11 cellular contexts compared by ENCODE assay signal in the genomic region with DNA sequence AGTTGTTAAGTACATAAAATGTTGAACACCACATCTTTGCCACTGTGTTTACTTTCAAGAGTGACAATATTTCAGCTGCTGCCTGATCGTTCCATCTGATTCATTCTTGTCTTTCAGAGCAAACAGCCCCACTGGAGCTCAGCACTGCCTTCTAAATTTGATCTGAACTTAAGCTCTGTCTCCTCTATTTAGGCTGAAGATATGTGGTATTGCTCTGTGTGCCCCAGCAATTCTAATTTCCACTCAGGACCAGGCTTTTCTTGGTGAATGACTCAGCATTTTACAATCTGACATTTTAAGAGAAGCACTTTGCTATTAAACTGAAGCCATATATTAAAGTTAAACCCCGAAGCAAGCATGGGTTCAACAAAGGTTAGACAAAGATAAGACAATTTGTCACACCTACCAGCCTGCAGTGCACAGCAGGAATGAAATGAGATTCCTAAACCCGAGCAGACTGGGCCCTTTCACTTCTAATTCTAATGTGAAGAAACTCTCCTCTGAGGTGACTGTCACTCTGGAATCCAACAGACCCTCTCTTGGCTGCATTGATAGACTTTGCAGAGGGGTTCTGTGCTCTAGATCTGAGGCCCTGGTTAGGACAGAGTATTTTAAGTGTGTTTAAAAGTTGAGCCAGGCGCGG. TPM values are rescaled to one million over a fixed set of nuclear protein-coding genes. Genes with fewer than 3 reads are reported as not detected.
A peak's percentile ranks its signal among the peaks of the same experiment; 100 is the strongest.
DNase-seq lines count a peak whose midpoint lies in the region; ATAC-seq and TF ChIP-seq lines count a peak whose summit lies in the region.
"Had no signal": no experiment of that assay in that cellular context is flagged by ENCODE, and none has a peak within 500 bp of the region (broad histone marks: within the 10 kb centered on the region; RNA-seq: fewer than 3 reads in every experiment).

No MANE protein-coding gene starts in this region.

- H3K4me3 Mint-ChIP-seq in activated naive CD8-positive, alpha-beta T cell treated with anti-CD3 and anti-CD28 coated beads for 36 hours = no peak overlapping the region
- H3K4me3 Mint-ChIP-seq: activated naive CD4-positive, alpha-beta T cell treated with anti-CD3 and anti-CD28 coated beads for 36 hours had no signal

- no peak for TF ChIP-seq EP300 in gastroesophageal sphincter (IDR thresholded peaks at IDR 0.05)

- H3K4me1 ChIP-seq in gastroesophageal sphincter = peaks cover 3 to 29% (median 4%) of the 10 kb centered on the region in 3 donors
- peaks cover 21 to 53% of the 10 kb centered on the region in 2 donors for H3K4me1 ChIP-seq in thoracic aorta (ENCODE audit: control insufficient read depth in 1 of 2, low read depth in 2 of 2)

- H3K27me3 Mint-ChIP-seq in activated naive CD8-positive, alpha-beta T cell treated with anti-CD3 and anti-CD28 coated beads for 36 hours = no peaks in the 10 kb centered on the region

- H3K4me2 ChIP-seq in SU-DHL-6 (ENCODE audit: low read depth, low read length, poor library complexity, severe bottlenecking) = no peak overlapping the region

- no peaks in the 10 kb centered on the region for H3F3A ChIP-seq in SU-DHL-6 (ENCODE audit: insufficient read depth)

- 20 to 24% methylated on average over 2 to 3 of the region's 5 CpGs for WGBS in gastroesophageal sphincter (ENCODE audit: low coverage in 1 of 2), 2 donors

- H3K9ac ChIP-seq in SU-DHL-6 (ENCODE audit: low read length) = no peak overlapping the region

- TF ChIP-seq CTCF in SU-DHL-6 (IDR thresholded peaks at IDR 0.05; ENCODE audit: insufficient read depth, low read length, poor library complexity, severe bottlenecking) = no peak
- no peak for TF ChIP-seq CTCF in gastroesophageal sphincter (IDR thresholded peaks at IDR 0.05)
- TF ChIP-seq CTCF in thoracic aorta (IDR thresholded peaks at IDR 0.05) = no peak

- ATAC-seq in activated naive CD4-positive, alpha-beta T cell treated with anti-CD3 and anti-CD28 coated beads, Interleukin-2, amount 50 U/mL, for 72 hours = no peak
- no peak for ATAC-seq in gastroesophageal sphincter
- no peak for ATAC-seq in thoracic aorta (ENCODE audit: insufficient number of reproducible peaks, low FRiP score, low read depth)
- ATAC-seq in HG02870 (IDR thresholded peaks at IDR 0.05; ENCODE audit: unreplicated experiment) = no peak

- H3K36me3 ChIP-seq in SU-DHL-6 (ENCODE audit: low read length) (no peaks in the 10 kb centered on the region), gastroesophageal sphincter (no peaks in the 10 kb centered on the region), thoracic aorta (no peaks in the 10 kb centered on the region)

- no peaks in the 10 kb centered on the region for H3K36me3 Mint-ChIP-seq in activated naive CD4-positive, alpha-beta T cell treated with anti-CD3 and anti-CD28 coated beads, Interleukin-2, amount 50 U/mL, for 72 hours
- H3K36me3 Mint-ChIP-seq in activated naive CD8-positive, alpha-beta T cell treated with anti-CD3 and anti-CD28 coated beads for 36 hours = no peaks in the 10 kb centered on the region

- H3K79me2 ChIP-seq in SU-DHL-6 (ENCODE audit: insufficient read depth, low read length) = no peaks in the 10 kb centered on the region

- H2AFZ ChIP-seq in SU-DHL-6 (ENCODE audit: low read depth, low read length, severe bottlenecking) = peak overlapping the region; percentile 24

- no peak overlapping the region for H3K27ac ChIP-seq in SU-DHL-6 (ENCODE audit: low read depth, low read length)
- H3K27ac ChIP-seq in gastroesophageal sphincter = peak overlapping the region in 3 of 4 donors; percentile 2 to 36 (median 27)
- H3K27ac ChIP-seq in thoracic aorta = peak overlapping the region; percentile 20 to 53

- DNase-seq in activated naive CD4-positive, alpha-beta T cell treated with anti-CD3 and anti-CD28 coated beads, Interleukin-2, amount 50 U/mL, for 72 hours (ENCODE audit: low spot score in 2 of 2) = no peak
- DNase-seq in activated naive CD4-positive, alpha-beta T cell treated with anti-CD3 and anti-CD28 coated beads, Interleukin-2, amount 50 U/mL, for 16 hours = no peak
- DNase-seq in thoracic aorta (ENCODE audit: low spot score) = no peak
- no peak for DNase-seq in activated naive CD8-positive, alpha-beta T cell treated with anti-CD3 and anti-CD28 coated beads for 36 hours
- DNase-seq in amygdala (lab: John Stamatoyannopoulos, UW) = no peak
- DNase-seq: activated naive CD4-positive, alpha-beta T cell treated with anti-CD3 and anti-CD28 coated beads for 36 hours; NCI-H226; T1000 had no signal

- peaks cover 23% of the 10 kb centered on the region for H3K4me1 Mint-ChIP-seq in activated naive CD8-positive, alpha-beta T cell treated with anti-CD3 and anti-CD28 coated beads for 36 hours

- H3K9me3 Mint-ChIP-seq in activated naive CD4-positive, alpha-beta T cell treated with anti-CD3 and anti-CD28 coated beads, Interleukin-2, amount 50 U/mL, for 72 hours = no peaks in the 10 kb centered on the region
- H3K9me3 Mint-ChIP-seq in activated naive CD8-positive, alpha-beta T cell treated with anti-CD3 and anti-CD28 coated beads for 36 hours = no peaks in the 10 kb centered on the region
- H3K9me3 Mint-ChIP-seq: activated naive CD4-positive, alpha-beta T cell treated with anti-CD3 and anti-CD28 coated beads for 36 hours had no signal

- H3K4me3 ChIP-seq in SU-DHL-6 (ENCODE audit: insufficient read depth, low read length, poor library complexity, severe bottlenecking) (no peak overlapping the region), gastroesophageal sphincter (no peak overlapping the region), thoracic aorta (peak overlapping the region; percentile 13)

- no peak for TF ChIP-seq POLR2A in gastroesophageal sphincter (IDR thresholded peaks at IDR 0.05)

- H3K9me3 ChIP-seq in SU-DHL-6 (ENCODE audit: insufficient read depth, low read length) (no peaks in the 10 kb centered on the region), gastroesophageal sphincter (no peaks in the 10 kb centered on the region), thoracic aorta (no peaks in the 10 kb centered on the region)

- peak overlapping the region; percentile 65 to 72 for H3K27ac Mint-ChIP-seq in activated naive CD4-positive, alpha-beta T cell treated with anti-CD3 and anti-CD28 coated beads, Interleukin-2, amount 50 U/mL, for 72 hours
- H3K27ac Mint-ChIP-seq in activated naive CD8-positive, alpha-beta T cell treated with anti-CD3 and anti-CD28 coated beads for 36 hours = no peak overlapping the region
- H3K27ac Mint-ChIP-seq: activated naive CD4-positive, alpha-beta T cell treated with anti-CD3 and anti-CD28 coated beads for 36 hours had no signal

- no peaks in the 10 kb centered on the region for H3K27me3 ChIP-seq in SU-DHL-6 (ENCODE audit: low read length)
- H3K27me3 ChIP-seq in gastroesophageal sphincter = no peaks in the 10 kb centered on the region
- no peaks in the 10 kb centered on the region for H3K27me3 ChIP-seq in thoracic aorta (replicated peaks; ENCODE audit: insufficient read depth)

- H4K20me1 ChIP-seq in SU-DHL-6 (ENCODE audit: low read depth, low read length) = no peaks in the 10 kb centered on the region

- H3K9me2 ChIP-seq in SU-DHL-6 (replicated peaks; ENCODE audit: insufficient read depth, low read length) = no peaks in the 10 kb centered on the region

RNA-seq across cellular contexts. Expression of a gene that starts 41.7 kb away (rescaled TPM):
- not detected for total RNA-seq in activated naive CD4-positive, alpha-beta T cell treated with anti-CD3 and anti-CD28 coated beads, Interleukin-2, amount 50 U/mL, for 72 hours
- total RNA-seq in gastroesophageal sphincter (not detected), thoracic aorta (not detected)
- not detected for total RNA-seq in activated naive CD8-positive, alpha-beta T cell treated with anti-CD3 and anti-CD28 coated beads for 36 hours
- total RNA-seq: activated naive CD4-positive, alpha-beta T cell treated with anti-CD3 and anti-CD28 coated beads for 36 hours had no signal
